ENCODE assay signal across 11 cellular contexts in genomic region chr20:52536040-52536439, GRCh38.
"Had no signal": no experiment of that assay in that cellular context is flagged by ENCODE, and none has a peak within 500 bp of the region (broad histone marks: within the 10 kb centered on the region; RNA-seq: fewer than 3 reads in every experiment).

No MANE protein-coding gene starts in this region.

- FAIRE-seq: H1, H54 had no signal

- H3K27ac ChIP-seq: GM23248 had no signal

- H3K4me3 ChIP-seq: GM23248, GM23338, HAP-1 had no signal

- ATAC-seq: GM23338, HCT116 had no signal

- H3K9ac ChIP-seq: GM23248 had no signal

- H2AFZ ChIP-seq: GM23248, GM23338 had no signal

- DNase-seq: GOT3, H7, H9, HCEC 1CT, HFFc6 had no signal

- H3K9me3 ChIP-seq: HAP-1 had no signal

- H3K4me2 ChIP-seq: GM23338 had no signal

- H3K36me3 ChIP-seq: HAP-1 had no signal

- H3K4me1 ChIP-seq: HAP-1 had no signal
